Comparison of ENCODE assay signal across 9 cellular contexts in the genomic region with DNA sequence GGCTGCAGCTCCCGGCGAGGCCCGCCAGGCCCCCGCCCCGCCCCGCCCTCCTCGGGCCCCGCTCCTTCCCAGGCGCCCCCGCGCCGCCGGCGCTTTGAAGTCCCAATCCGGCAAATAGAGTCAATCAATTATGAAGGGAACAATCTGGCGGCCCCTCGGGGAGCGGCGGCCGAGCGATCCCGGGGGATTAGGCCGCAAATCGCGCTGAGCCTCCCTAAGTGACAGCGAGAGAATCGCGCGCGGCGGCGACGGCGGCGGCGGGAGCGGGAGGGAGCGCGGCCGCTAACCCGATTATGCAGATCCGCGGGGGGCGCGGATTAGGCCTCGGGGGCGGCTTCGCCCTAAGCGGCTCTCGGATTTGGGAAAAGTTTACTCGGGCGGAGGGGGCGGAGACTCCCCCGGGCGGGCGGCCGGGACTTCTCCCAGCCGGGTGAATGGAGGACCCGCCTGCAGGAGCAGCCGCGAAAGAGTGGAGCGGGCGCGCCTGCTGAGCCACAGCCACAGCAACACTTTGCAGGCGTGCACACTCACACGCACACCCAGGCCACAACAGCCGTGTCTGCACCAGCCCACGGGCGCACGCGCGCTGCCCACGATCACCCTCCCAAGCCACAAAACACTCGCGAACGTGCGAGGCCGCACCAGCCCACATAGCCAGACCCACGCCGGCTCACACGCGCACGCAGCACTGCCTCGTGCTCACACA. TPM values are rescaled to one million over a fixed set of nuclear protein-coding genes. Genes with fewer than 3 reads are reported as not detected.
DNase-seq lines count a peak whose midpoint lies in the region; FAIRE-seq and TF ChIP-seq lines count a peak whose summit lies in the region.
"Had no signal": no experiment of that assay in that cellular context is flagged by ENCODE, and none has a peak within 500 bp of the region (broad histone marks: within the 10 kb centered on the region; RNA-seq: fewer than 3 reads in every experiment).

No MANE protein-coding gene starts in this region.

- DNase-seq in GM12891 (ENCODE audit: insufficient read length, low spot score) (no peak), dorsolateral prefrontal cortex (peak in 8 of 10 donors; percentile 25 to 66 (median 44)), mesothelial cell of epicardium (ENCODE audit: low spot score in 2 of 2, unreplicated experiment in 2 of 2) (peak in 1 of 2 experiments; percentile 64), urothelium cell line (ENCODE audit: low spot score) (peak; percentile 38), SKM-1 (lab: John Stamatoyannopoulos, UW; ENCODE audit: unreplicated experiment) (no peak), LoVo (ENCODE audit: low spot score) (no peak), NCI-H187 treated with DMSO at 0.1 percent for 48 hours (lab: John Stamatoyannopoulos, UW) (no peak)

- FAIRE-seq in GM12891 (lab: Jason Lieb, UNC) (peak; percentile 69), urothelium cell line (lab: Jason Lieb, UNC) (no peak)
- FAIRE-seq: TTC549 had no signal

- H3K4me1 Mint-ChIP-seq in mesothelial cell of epicardium: peaks cover 6% of the 10 kb centered on the region

- H3K36me3 ChIP-seq in OCI-LY3 (replicated peaks; ENCODE audit: low read depth, low read length): no peaks in the 10 kb centered on the region

- intact Hi-C loops in dorsolateral prefrontal cortex (cut with DNase I): no loop called here

- peaks cover 6% of the 10 kb centered on the region for H3K4me1 ChIP-seq in OCI-LY3 (ENCODE audit: low read length)

- no peaks in the 10 kb centered on the region for H3K36me3 Mint-ChIP-seq in mesothelial cell of epicardium

- no peaks in the 10 kb centered on the region for H3K79me2 ChIP-seq in OCI-LY3 (ENCODE audit: low read length)

- peak overlapping the region; percentile 69 for H3K9ac ChIP-seq in OCI-LY3 (ENCODE audit: low read length)

- H3K9me3 ChIP-seq in OCI-LY3 (ENCODE audit: insufficient read depth, low read length): no peaks in the 10 kb centered on the region

- H3K27me3 Mint-ChIP-seq in mesothelial cell of epicardium (ENCODE audit: low read depth): peaks cover 96% of the 10 kb centered on the region

- H3K27ac ChIP-seq in OCI-LY3 (ENCODE audit: low read length) (no peak overlapping the region), dorsolateral prefrontal cortex (peak overlapping the region in 11 of 59 donors; percentile 5 to 63 (median 41))

- H3K4me3 Mint-ChIP-seq in mesothelial cell of epicardium: peak overlapping the region; percentile 70

- H3K9me3 Mint-ChIP-seq in mesothelial cell of epicardium: no peaks in the 10 kb centered on the region

- peak overlapping the region; percentile 92 for H3K4me2 ChIP-seq in OCI-LY3 (ENCODE audit: low read length)

- H3K4me3 ChIP-seq in OCI-LY3 (ENCODE audit: low read length): peak overlapping the region; percentile 75
- H3K4me3 ChIP-seq in dorsolateral prefrontal cortex: peak overlapping the region; percentile 48 to 93 (median 73)

- TF ChIP-seq POLR2A in GM12891 (IDR thresholded peaks at IDR 0.05; ENCODE audit: low read depth, low read length): no peak

- no peaks in the 10 kb centered on the region for H4K20me1 ChIP-seq in OCI-LY3 (ENCODE audit: insufficient read depth, low read length)

- H3K27me3 ChIP-seq in OCI-LY3 (ENCODE audit: low read depth, low read length): no peaks in the 10 kb centered on the region
- H3K27me3 ChIP-seq in dorsolateral prefrontal cortex: peaks cover 0 to 5% (median 0%) of the 10 kb centered on the region in 45 donors

- H3K27ac Mint-ChIP-seq in mesothelial cell of epicardium: no peak overlapping the region

- TF ChIP-seq CTCF in OCI-LY3 (IDR thresholded peaks at IDR 0.05; ENCODE audit: low read depth, low read length): no peak
- peak in 1 of 56 donors; percentile 9 for TF ChIP-seq CTCF in dorsolateral prefrontal cortex (IDR thresholded peaks at IDR 0.05 in 54 of 56, conservative IDR thresholded peaks at IDR 0.05 in 2 of 56; ENCODE audit: low read depth in 1 of 56, partially characterized antibody in 56 of 56)
- no peak for TF ChIP-seq CTCF in mesothelial cell of epicardium (IDR thresholded peaks at IDR 0.05; ENCODE audit: unreplicated experiment)

- H2AFZ ChIP-seq in OCI-LY3 (ENCODE audit: low read depth, low read length): peak overlapping the region; percentile 9; the same call in 1 of the 2 replicates

TF ChIP-seq in GM12891, 5 proteins besides CTCF, POLR2A, EP300 and RAD21:
- TF ChIP-seq TAF1 (IDR thresholded peaks at IDR 0.05; ENCODE audit: low read depth, low read length) (no peak), PAX5 (IDR thresholded peaks at IDR 0.05; ENCODE audit: insufficient read depth, low read length, severe bottlenecking) (no peak), POLR2AphosphoS5 (IDR thresholded peaks at IDR 0.05; ENCODE audit: low read depth, low read length) (no peak), SPI1 (IDR thresholded peaks at IDR 0.05; ENCODE audit: low read depth, low read length) (no peak), POU2F2 (IDR thresholded peaks at IDR 0.05; ENCODE audit: low read depth, low read length) (no peak)
TF ChIP-seq in GM12891: peak in this region for 0.

RNA-seq across cellular contexts. Expression of gene DMBX1, which starts 23.0 kb away (rescaled TPM):
- polyA plus RNA-seq in GM12891 (2012; ENCODE audit: low read depth, missing spikeins): not detected
- total RNA-seq in dorsolateral prefrontal cortex (not detected), mesothelial cell of epicardium (not detected in 3 replicates)

Comparison
In these comparisons a context has a peak if more than half of its experiments do, and no peak if none do; other contexts are left out.
1. DNase-seq: peak in dorsolateral prefrontal cortex (8 of 10) and urothelium cell line (single experiment); none in GM12891 (single experiment), SKM-1 (single experiment), LoVo (single experiment) and NCI-H187 treated with DMSO at 0.1 percent for 48 hours (single experiment).